8 cellular contexts compared by ENCODE assay signal in genomic region chr9:34638138-34638445, GRCh38. TPM values are rescaled to one million over a fixed set of nuclear protein-coding genes. Genes with fewer than 3 reads are reported as not detected.
DNase-seq lines count a peak whose midpoint lies in the region; ATAC-seq and FAIRE-seq lines count a peak whose summit lies in the region.

No MANE protein-coding gene starts in this region.

- H3K36me3 Mint-ChIP-seq in activated CD4-positive, alpha-beta memory T cell treated with anti-CD3 and anti-CD28 coated beads for 36 hours, result peaks cover 20% of the 10 kb centered on the region

- H3K4me1 ChIP-seq in right cardiac atrium (ENCODE audit: control insufficient read depth, insufficient read depth, low read length) (no peaks in the 10 kb centered on the region), small intestine (ENCODE audit: control insufficient read depth in 2 of 2, insufficient read depth in 1 of 2, low read depth in 1 of 2, low read length in 1 of 2) (peaks cover 0 to 3% of the 10 kb centered on the region in 2 donors)

- H3K4me3 ChIP-seq in H7 (ENCODE audit: insufficient read depth, low read depth, low read length), result peak overlapping the region; percentile 96
- peak overlapping the region; percentile 49 for H3K4me3 ChIP-seq in right cardiac atrium (ENCODE audit: low read length)
- H3K4me3 ChIP-seq in small intestine (ENCODE audit: low read depth in 1 of 2, low read length in 2 of 2), result peak overlapping the region; percentile 36 to 72

- ATAC-seq in right cardiac atrium (no peak), GM18867 (IDR thresholded peaks at IDR 0.05; ENCODE audit: unreplicated experiment) (no peak), HG02970 (IDR thresholded peaks at IDR 0.05; ENCODE audit: low FRiP score, unreplicated experiment) (no peak), HG03469 (IDR thresholded peaks at IDR 0.05; ENCODE audit: unreplicated experiment) (no peak)

- H3K27me3 Mint-ChIP-seq in activated CD4-positive, alpha-beta memory T cell treated with anti-CD3 and anti-CD28 coated beads for 36 hours, result no peaks in the 10 kb centered on the region

- H3K4me1 Mint-ChIP-seq in activated CD4-positive, alpha-beta memory T cell treated with anti-CD3 and anti-CD28 coated beads for 36 hours (ENCODE audit: low read depth), result peaks cover 41% of the 10 kb centered on the region

- no peaks in the 10 kb centered on the region for H3K9me3 Mint-ChIP-seq in activated CD4-positive, alpha-beta memory T cell treated with anti-CD3 and anti-CD28 coated beads for 36 hours

- POLR2A ChIA-PET in activated CD4-positive, alpha-beta memory T cell treated with anti-CD3 and anti-CD28 coated beads for 36 hours (lab: Charles Lee), result interaction anchor here (0.8 to 3.7 kb wide), 10 partner anchors 9 to 441 kb away, joined by 3 to 42 read pairs (median 4); partner anchors contain the start of genes DCTN3, FANCG, GALT and RPP25L

- H3K27me3 ChIP-seq in H7 (ENCODE audit: control insufficient read depth, insufficient read depth, low read length) (peaks cover 7% of the 10 kb centered on the region), right cardiac atrium (ENCODE audit: control insufficient read depth, insufficient read depth) (no peaks in the 10 kb centered on the region), small intestine (ENCODE audit: control insufficient read depth in 2 of 2, insufficient read depth in 2 of 2, low read length in 2 of 2) (no peaks in the 10 kb centered on the region)

- H3K27ac ChIP-seq in right cardiac atrium (ENCODE audit: low read length) (peak overlapping the region; percentile 73), small intestine (ENCODE audit: low read depth in 1 of 2, low read length in 1 of 2) (peak overlapping the region; percentile 79 to 92)

- DNase-seq in H7, result no peak
- no peak for DNase-seq in activated CD4-positive, alpha-beta memory T cell treated with anti-CD3 and anti-CD28 coated beads for 36 hours
- DNase-seq in right cardiac atrium, result no peak
- no peak for DNase-seq in small intestine
- no peak for DNase-seq in retina

- H3K36me3 ChIP-seq in H7 (replicated peaks; ENCODE audit: control insufficient read depth, insufficient read depth, low read length), result peaks cover 3% of the 10 kb centered on the region
- no peaks in the 10 kb centered on the region for H3K36me3 ChIP-seq in small intestine (ENCODE audit: control insufficient read depth in 2 of 2, insufficient read depth in 2 of 2, low read length in 2 of 2)

- FAIRE-seq in small intestine (lab: Jason Lieb, UNC), result no peak

- CTCF ChIA-PET in activated CD4-positive, alpha-beta memory T cell treated with anti-CD3 and anti-CD28 coated beads for 36 hours (lab: Charles Lee), result interaction anchor here (0.7 to 8.0 kb wide), 15 partner anchors 10 to 259 kb away, joined by 3 to 135 read pairs (median 5); partner anchors contain the start of genes GALT and RPP25L

- H3K27ac Mint-ChIP-seq in activated CD4-positive, alpha-beta memory T cell treated with anti-CD3 and anti-CD28 coated beads for 36 hours, result peak overlapping the region; percentile 80

- H3K9me3 ChIP-seq in right cardiac atrium (ENCODE audit: control insufficient read depth, low read length), result no peaks in the 10 kb centered on the region
- H3K9me3 ChIP-seq in small intestine (ENCODE audit: control insufficient read depth, low read depth), result no peaks in the 10 kb centered on the region

- intact Hi-C loops in activated CD4-positive, alpha-beta memory T cell treated with anti-CD3 and anti-CD28 coated beads for 36 hours (cut with micrococcal nuclease), result loop anchor here (1.0 to 10.0 kb wide), 3 partner anchors 8 to 313 kb away; partner anchors contain the start of genes DNAI1, FAM219A, GALT and KIF24
- intact Hi-C loops in right cardiac atrium (cut with DNase I), result loop anchor here in 1 of 4 donors (10.0 kb wide), 1 partner anchor 67 kb away; no protein-coding TSS in a partner anchor

- WGBS in right cardiac atrium, result 21% methylated on average over 7 of the region's 7 CpGs
- 2 to 14% (median 10%) methylated on average over 7 of the region's 7 CpGs for WGBS in small intestine, 3 donors

- peak overlapping the region; percentile 94 for H3K4me3 Mint-ChIP-seq in activated CD4-positive, alpha-beta memory T cell treated with anti-CD3 and anti-CD28 coated beads for 36 hours

RNA-seq across cellular contexts. Expression of gene SIGMAR1, which starts 0.5 kb away (rescaled TPM):
- 117 and 138 TPM in 2 replicates for total RNA-seq in H7 (2014; rRNA removed; shearing (Covaris generic))
- total RNA-seq in activated CD4-positive, alpha-beta memory T cell treated with anti-CD3 and anti-CD28 coated beads for 36 hours, result 10 to 100 TPM; 65.9 to 67.6 TPM
- total RNA-seq in right cardiac atrium, result 10 to 100 TPM; 28.6 to 37.2 (median 35.5) TPM
- polyA plus RNA-seq in right cardiac atrium (36.0 TPM), small intestine (10 to 100 TPM; 41.4 to 88.8 (median 49.7) TPM)

RNA-seq across cellular contexts. Expression of gene GALT, which starts 8.4 kb away (rescaled TPM):
- total RNA-seq in H7 (2014; rRNA removed; shearing (Covaris generic)), result 33.5 and 42.0 TPM in 2 replicates
- total RNA-seq in activated CD4-positive, alpha-beta memory T cell treated with anti-CD3 and anti-CD28 coated beads for 36 hours, result 10 to 100 TPM; 56.0 to 59.2 TPM
- total RNA-seq in right cardiac atrium, result 10 to 100 TPM; 37.3 to 71.2 (median 66.3) TPM
- 57.1 TPM for polyA plus RNA-seq in right cardiac atrium
- polyA plus RNA-seq in small intestine, result 100 to 1,000 TPM in 1 of 3 donors, 10 to 100 TPM in 2; 37.4 to 106 (median 61.6) TPM

RNA-seq across cellular contexts. Expression of gene ARID3C, which starts 9.2 kb away (rescaled TPM):
- not detected in 2 replicates for total RNA-seq in H7 (2014; rRNA removed; shearing (Covaris generic))
- total RNA-seq in activated CD4-positive, alpha-beta memory T cell treated with anti-CD3 and anti-CD28 coated beads for 36 hours, result under 1 TPM; 0.14 to 0.17 TPM
- total RNA-seq in right cardiac atrium, result not detected
- polyA plus RNA-seq in right cardiac atrium (not detected), small intestine (under 1 TPM in 1 of 3 donors, not detected in 2; 0.03 TPM)

RNA-seq across cellular contexts. Expression of gene IL11RA, which starts 13.9 kb away (rescaled TPM):
- total RNA-seq in H7 (2014; rRNA removed; shearing (Covaris generic)), result 7.3 and 9.8 TPM in 2 replicates
- total RNA-seq in activated CD4-positive, alpha-beta memory T cell treated with anti-CD3 and anti-CD28 coated beads for 36 hours, result 10 to 100 TPM; 19.3 to 22.1 TPM
- 10 to 100 TPM; 48.7 to 92.2 (median 73.9) TPM for total RNA-seq in right cardiac atrium
- polyA plus RNA-seq in right cardiac atrium, result 49.3 TPM
- polyA plus RNA-seq in small intestine, result 10 to 100 TPM; 10.3 to 30.6 (median 20.0) TPM

RNA-seq across cellular contexts. Expression of gene DCTN3, which starts 17.8 kb away (rescaled TPM):
- 19.4 and 23.6 TPM in 2 replicates for total RNA-seq in H7 (2014; rRNA removed; shearing (Covaris generic))
- 10 to 100 TPM; 85.3 to 87.3 TPM for total RNA-seq in activated CD4-positive, alpha-beta memory T cell treated with anti-CD3 and anti-CD28 coated beads for 36 hours
- 100 to 1,000 TPM in 3 of 4 donors, 10 to 100 TPM in 1; 99.3 to 128 (median 117) TPM for total RNA-seq in right cardiac atrium
- polyA plus RNA-seq in right cardiac atrium (113 TPM), small intestine (10 to 100 TPM; 81.6 to 92.9 (median 90.1) TPM)
